In the genomic region with DNA sequence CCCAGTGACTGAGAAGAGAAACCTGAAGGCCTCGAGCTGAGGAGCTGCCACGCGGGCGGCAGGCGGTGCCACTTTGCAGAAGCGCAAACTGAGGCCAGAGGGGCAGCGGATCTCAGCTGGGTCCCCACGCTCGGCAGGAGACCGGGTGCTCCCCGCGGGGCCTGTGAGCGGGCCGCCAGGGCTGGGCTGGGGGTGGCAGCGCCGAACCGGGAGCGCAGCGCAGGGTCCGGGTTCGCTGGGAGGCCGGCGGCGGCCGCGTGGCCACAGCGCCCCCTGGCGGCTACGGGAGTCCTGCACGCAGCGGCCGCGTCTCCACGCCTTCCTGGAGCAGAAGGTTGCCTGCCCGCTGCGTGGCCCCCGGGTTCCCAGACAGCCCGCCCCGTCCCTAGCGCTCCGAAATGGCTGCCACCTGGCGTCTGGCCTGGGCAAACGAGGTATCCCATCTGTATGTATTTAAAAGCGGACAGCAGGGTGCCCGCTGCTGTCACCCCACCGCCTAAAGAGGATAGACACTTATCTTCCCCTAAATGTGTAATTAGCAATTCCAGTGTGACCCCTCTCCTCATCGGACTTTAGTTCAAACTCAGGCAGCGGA, we compare ENCODE assay signal across 1 cellular context.
TF ChIP-seq lines count a peak whose summit lies in the region.

No MANE protein-coding gene starts in this region.

TF ChIP-seq in K562, 482 proteins besides CTCF, POLR2A, EP300 and RAD21 (continued from another document):
- TF ChIP-seq RBM25 (IDR thresholded peaks at IDR 0.05; ENCODE audit: low read depth, low read length, severe bottlenecking) (peak; percentile 28), TARDBP (IDR thresholded peaks at IDR 0.05) (no peak), YY1 (IDR thresholded peaks at IDR 0.05; ENCODE audit: borderline replicate concordance in 1 of 3, control insufficient read depth in 1 of 3, extremely low read depth in 1 of 3, insufficient read depth in 3 of 3, insufficient read length in 1 of 3, insufficient replicate concordance in 2 of 3, low read depth in 1 of 3, low read length in 2 of 3) (peak in 2 of 3 experiments; percentile 20 to 25), CBX2 (IDR thresholded peaks at IDR 0.05; ENCODE audit: insufficient read depth, low read length, poor library complexity, severe bottlenecking) (no peak), ZNF184 (CRISPR knock-in tag; IDR thresholded peaks at IDR 0.05) (no peak), TEAD1 (CRISPR knock-in tag; IDR thresholded peaks at IDR 0.05) (0 out of 4 replicates have a peak, but pooled peaks of 1 of the 2 experiments have one; percentile 34), CXXC5 (CRISPR knock-in tag; IDR thresholded peaks at IDR 0.05) (peak; percentile 60), RB1 (IDR thresholded peaks at IDR 0.05; ENCODE audit: low read depth) (peak; percentile 61; the same call in 1 of the 2 replicates), CREB1 (IDR thresholded peaks at IDR 0.05) (0 out of 2 replicates have a peak, but pooled peaks have one; percentile 28), CREB1 (CRISPR knock-in tag; IDR thresholded peaks at IDR 0.05) (no peak), ATF1 (CRISPR knock-in tag; IDR thresholded peaks at IDR 0.05) (no peak), ATF1 (tag; IDR thresholded peaks at IDR 0.05) (0 out of 2 replicates have a peak, but pooled peaks have one; percentile 20), L3MBTL2 (IDR thresholded peaks at IDR 0.05) (peak; percentile 93), ZNF586 (CRISPR knock-in tag; conservative IDR thresholded peaks at IDR 0.05) (no peak), ZNF24 (IDR thresholded peaks at IDR 0.05) (peak; percentile 8; the same call in 1 of the 2 replicates)
- TF ChIP-seq, protein P1, sequence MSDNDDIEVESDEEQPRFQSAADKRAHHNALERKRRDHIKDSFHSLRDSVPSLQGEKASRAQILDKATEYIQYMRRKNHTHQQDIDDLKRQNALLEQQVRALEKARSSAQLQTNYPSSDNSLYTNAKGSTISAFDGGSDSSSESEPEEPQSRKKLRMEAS (CRISPR knock-in tag; IDR thresholded peaks at IDR 0.05): 0 out of 2 replicates have a peak, but pooled peaks have one; percentile 14
- TF ChIP-seq, protein P2, sequence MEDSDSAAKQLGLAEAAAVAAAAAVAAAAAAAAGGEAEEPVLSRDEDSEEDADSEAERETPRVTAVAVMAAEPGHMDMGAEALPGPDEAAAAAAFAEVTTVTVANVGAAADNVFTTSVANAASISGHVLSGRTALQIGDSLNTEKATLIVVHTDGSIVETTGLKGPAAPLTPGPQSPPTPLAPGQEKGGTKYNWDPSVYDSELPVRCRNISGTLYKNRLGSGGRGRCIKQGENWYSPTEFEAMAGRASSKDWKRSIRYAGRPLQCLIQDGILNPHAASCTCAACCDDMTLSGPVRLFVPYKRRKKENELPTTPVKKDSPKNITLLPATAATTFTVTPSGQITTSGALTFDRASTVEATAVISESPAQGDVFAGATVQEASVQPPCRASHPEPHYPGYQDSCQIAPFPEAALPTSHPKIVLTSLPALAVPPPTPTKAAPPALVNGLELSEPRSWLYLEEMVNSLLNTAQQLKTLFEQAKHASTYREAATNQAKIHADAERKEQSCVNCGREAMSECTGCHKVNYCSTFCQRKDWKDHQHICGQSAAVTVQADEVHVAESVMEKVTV (CRISPR knock-in tag; IDR thresholded peaks at IDR 0.05): 0 out of 2 replicates have a peak, but pooled peaks have one; percentile 22
- TF ChIP-seq, protein P3, sequence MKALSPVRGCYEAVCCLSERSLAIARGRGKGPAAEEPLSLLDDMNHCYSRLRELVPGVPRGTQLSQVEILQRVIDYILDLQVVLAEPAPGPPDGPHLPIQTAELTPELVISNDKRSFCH (CRISPR knock-in tag; IDR thresholded peaks at IDR 0.05): no peak
- TF ChIP-seq, protein P3 (tag; IDR thresholded peaks at IDR 0.05): 0 out of 2 replicates have a peak, but pooled peaks have one; percentile 36
- TF ChIP-seq, protein P4, sequence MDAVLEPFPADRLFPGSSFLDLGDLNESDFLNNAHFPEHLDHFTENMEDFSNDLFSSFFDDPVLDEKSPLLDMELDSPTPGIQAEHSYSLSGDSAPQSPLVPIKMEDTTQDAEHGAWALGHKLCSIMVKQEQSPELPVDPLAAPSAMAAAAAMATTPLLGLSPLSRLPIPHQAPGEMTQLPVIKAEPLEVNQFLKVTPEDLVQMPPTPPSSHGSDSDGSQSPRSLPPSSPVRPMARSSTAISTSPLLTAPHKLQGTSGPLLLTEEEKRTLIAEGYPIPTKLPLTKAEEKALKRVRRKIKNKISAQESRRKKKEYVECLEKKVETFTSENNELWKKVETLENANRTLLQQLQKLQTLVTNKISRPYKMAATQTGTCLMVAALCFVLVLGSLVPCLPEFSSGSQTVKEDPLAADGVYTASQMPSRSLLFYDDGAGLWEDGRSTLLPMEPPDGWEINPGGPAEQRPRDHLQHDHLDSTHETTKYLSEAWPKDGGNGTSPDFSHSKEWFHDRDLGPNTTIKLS (IDR thresholded peaks at IDR 0.05; ENCODE audit: borderline replicate concordance, low read depth): peak; percentile 58; the same call in 1 of the 2 replicates
- TF ChIP-seq, protein P5, sequence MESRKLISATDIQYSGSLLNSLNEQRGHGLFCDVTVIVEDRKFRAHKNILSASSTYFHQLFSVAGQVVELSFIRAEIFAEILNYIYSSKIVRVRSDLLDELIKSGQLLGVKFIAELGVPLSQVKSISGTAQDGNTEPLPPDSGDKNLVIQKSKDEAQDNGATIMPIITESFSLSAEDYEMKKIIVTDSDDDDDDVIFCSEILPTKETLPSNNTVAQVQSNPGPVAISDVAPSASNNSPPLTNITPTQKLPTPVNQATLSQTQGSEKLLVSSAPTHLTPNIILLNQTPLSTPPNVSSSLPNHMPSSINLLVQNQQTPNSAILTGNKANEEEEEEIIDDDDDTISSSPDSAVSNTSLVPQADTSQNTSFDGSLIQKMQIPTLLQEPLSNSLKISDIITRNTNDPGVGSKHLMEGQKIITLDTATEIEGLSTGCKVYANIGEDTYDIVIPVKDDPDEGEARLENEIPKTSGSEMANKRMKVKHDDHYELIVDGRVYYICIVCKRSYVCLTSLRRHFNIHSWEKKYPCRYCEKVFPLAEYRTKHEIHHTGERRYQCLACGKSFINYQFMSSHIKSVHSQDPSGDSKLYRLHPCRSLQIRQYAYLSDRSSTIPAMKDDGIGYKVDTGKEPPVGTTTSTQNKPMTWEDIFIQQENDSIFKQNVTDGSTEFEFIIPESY (CRISPR knock-in tag; IDR thresholded peaks at IDR 0.05): peak; percentile 27; the same call in 1 of the 2 replicates
- TF ChIP-seq, protein P6, sequence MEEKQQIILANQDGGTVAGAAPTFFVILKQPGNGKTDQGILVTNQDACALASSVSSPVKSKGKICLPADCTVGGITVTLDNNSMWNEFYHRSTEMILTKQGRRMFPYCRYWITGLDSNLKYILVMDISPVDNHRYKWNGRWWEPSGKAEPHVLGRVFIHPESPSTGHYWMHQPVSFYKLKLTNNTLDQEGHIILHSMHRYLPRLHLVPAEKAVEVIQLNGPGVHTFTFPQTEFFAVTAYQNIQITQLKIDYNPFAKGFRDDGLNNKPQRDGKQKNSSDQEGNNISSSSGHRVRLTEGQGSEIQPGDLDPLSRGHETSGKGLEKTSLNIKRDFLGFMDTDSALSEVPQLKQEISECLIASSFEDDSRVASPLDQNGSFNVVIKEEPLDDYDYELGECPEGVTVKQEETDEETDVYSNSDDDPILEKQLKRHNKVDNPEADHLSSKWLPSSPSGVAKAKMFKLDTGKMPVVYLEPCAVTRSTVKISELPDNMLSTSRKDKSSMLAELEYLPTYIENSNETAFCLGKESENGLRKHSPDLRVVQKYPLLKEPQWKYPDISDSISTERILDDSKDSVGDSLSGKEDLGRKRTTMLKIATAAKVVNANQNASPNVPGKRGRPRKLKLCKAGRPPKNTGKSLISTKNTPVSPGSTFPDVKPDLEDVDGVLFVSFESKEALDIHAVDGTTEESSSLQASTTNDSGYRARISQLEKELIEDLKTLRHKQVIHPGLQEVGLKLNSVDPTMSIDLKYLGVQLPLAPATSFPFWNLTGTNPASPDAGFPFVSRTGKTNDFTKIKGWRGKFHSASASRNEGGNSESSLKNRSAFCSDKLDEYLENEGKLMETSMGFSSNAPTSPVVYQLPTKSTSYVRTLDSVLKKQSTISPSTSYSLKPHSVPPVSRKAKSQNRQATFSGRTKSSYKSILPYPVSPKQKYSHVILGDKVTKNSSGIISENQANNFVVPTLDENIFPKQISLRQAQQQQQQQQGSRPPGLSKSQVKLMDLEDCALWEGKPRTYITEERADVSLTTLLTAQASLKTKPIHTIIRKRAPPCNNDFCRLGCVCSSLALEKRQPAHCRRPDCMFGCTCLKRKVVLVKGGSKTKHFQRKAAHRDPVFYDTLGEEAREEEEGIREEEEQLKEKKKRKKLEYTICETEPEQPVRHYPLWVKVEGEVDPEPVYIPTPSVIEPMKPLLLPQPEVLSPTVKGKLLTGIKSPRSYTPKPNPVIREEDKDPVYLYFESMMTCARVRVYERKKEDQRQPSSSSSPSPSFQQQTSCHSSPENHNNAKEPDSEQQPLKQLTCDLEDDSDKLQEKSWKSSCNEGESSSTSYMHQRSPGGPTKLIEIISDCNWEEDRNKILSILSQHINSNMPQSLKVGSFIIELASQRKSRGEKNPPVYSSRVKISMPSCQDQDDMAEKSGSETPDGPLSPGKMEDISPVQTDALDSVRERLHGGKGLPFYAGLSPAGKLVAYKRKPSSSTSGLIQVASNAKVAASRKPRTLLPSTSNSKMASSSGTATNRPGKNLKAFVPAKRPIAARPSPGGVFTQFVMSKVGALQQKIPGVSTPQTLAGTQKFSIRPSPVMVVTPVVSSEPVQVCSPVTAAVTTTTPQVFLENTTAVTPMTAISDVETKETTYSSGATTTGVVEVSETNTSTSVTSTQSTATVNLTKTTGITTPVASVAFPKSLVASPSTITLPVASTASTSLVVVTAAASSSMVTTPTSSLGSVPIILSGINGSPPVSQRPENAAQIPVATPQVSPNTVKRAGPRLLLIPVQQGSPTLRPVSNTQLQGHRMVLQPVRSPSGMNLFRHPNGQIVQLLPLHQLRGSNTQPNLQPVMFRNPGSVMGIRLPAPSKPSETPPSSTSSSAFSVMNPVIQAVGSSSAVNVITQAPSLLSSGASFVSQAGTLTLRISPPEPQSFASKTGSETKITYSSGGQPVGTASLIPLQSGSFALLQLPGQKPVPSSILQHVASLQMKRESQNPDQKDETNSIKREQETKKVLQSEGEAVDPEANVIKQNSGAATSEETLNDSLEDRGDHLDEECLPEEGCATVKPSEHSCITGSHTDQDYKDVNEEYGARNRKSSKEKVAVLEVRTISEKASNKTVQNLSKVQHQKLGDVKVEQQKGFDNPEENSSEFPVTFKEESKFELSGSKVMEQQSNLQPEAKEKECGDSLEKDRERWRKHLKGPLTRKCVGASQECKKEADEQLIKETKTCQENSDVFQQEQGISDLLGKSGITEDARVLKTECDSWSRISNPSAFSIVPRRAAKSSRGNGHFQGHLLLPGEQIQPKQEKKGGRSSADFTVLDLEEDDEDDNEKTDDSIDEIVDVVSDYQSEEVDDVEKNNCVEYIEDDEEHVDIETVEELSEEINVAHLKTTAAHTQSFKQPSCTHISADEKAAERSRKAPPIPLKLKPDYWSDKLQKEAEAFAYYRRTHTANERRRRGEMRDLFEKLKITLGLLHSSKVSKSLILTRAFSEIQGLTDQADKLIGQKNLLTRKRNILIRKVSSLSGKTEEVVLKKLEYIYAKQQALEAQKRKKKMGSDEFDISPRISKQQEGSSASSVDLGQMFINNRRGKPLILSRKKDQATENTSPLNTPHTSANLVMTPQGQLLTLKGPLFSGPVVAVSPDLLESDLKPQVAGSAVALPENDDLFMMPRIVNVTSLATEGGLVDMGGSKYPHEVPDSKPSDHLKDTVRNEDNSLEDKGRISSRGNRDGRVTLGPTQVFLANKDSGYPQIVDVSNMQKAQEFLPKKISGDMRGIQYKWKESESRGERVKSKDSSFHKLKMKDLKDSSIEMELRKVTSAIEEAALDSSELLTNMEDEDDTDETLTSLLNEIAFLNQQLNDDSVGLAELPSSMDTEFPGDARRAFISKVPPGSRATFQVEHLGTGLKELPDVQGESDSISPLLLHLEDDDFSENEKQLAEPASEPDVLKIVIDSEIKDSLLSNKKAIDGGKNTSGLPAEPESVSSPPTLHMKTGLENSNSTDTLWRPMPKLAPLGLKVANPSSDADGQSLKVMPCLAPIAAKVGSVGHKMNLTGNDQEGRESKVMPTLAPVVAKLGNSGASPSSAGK (IDR thresholded peaks at IDR 0.05): peak; percentile 77; the same call in 1 of the 2 replicates
